ENCODE assay signal across 15 cellular contexts in the genomic region with DNA sequence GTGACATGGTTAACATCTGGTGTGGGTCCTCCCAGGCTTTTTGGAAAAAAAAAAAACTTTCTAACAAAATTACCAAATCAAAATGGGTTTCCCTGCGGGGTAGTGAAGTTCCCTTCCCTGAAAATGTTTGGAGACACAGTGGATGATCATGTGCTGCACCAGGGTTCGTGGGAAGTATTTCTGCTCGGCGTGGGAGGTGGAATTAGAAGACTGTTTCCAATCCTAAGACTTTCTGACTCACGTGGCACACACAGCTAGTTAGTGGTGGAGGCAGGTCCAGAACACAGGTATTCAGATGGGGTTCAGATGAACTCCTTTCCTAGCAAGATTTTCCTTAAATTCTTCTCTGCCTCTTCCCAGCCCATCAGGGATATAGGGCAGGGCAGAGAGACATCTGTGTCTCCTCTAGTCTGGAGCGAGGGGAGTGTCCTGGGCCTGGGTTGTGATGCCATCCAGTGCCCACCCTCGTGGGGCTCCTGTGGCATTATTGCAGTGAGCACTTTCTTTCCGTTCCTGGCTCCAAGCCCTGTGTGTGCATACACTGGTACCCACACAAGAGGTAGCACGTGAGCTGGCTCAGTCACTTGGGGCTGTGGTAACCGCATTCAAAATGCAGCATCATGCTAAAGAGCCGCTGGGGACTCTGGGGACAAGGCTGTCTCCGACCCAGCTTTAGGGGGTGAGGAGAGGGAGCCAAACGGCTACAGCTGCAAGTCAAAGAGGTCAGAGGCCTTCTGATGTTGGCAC. TPM values are rescaled to one million over a fixed set of nuclear protein-coding genes. Genes with fewer than 3 reads are reported as not detected.
DNase-seq lines count a peak whose midpoint lies in the region; TF ChIP-seq lines count a peak whose summit lies in the region.
"Had no signal": no experiment of that assay in that cellular context is flagged by ENCODE, and none has a peak within 500 bp of the region (broad histone marks: within the 10 kb centered on the region; RNA-seq: fewer than 3 reads in every experiment).

No MANE protein-coding gene starts in this region.

- peaks cover 0 to 3% (median 1%) of the 10 kb centered on the region in 4 donors for H3K4me1 Mint-ChIP-seq in CD4-positive, alpha-beta memory T cell

- H3K9me3 Mint-ChIP-seq in CD4-positive, alpha-beta memory T cell, result no peaks in the 10 kb centered on the region

- H3K9me3 ChIP-seq in GM23248 (ENCODE audit: low read depth) (no peaks in the 10 kb centered on the region), SU-DHL-6 (ENCODE audit: insufficient read depth, low read length) (no peaks in the 10 kb centered on the region)
- H3K9me3 ChIP-seq in CD4-positive, alpha-beta memory T cell (ENCODE audit: control insufficient read depth in 1 of 2, low read length in 2 of 2), result no peaks in the 10 kb centered on the region
- H3K9me3 ChIP-seq: left lung had no signal

- H3K9me2 ChIP-seq in GM23248 (ENCODE audit: insufficient read depth) (no peaks in the 10 kb centered on the region), SU-DHL-6 (replicated peaks; ENCODE audit: insufficient read depth, low read length) (no peaks in the 10 kb centered on the region)

- TF ChIP-seq CTCF in GM06990 (IDR thresholded peaks at IDR 0.05; ENCODE audit: insufficient read depth, low read length, poor library complexity, severe bottlenecking) (peak; percentile 14), SU-DHL-6 (IDR thresholded peaks at IDR 0.05; ENCODE audit: insufficient read depth, low read length, poor library complexity, severe bottlenecking) (no peak), foreskin fibroblast (IDR thresholded peaks at IDR 0.05; ENCODE audit: low read depth, low read length) (no peak)

- in situ Hi-C loops in GM23248 (cut with MboI), result no loop called here

- POLR2A ChIA-PET in CD4-positive, alpha-beta memory T cell (lab: Charles Lee; ENCODE audit: partially characterized antibody), result no interaction called here

- H3K27me3 Mint-ChIP-seq in CD4-positive, alpha-beta memory T cell, result no peaks in the 10 kb centered on the region
- H3K27me3 Mint-ChIP-seq: CD4-positive, CD25-positive, alpha-beta regulatory T cell had no signal

- CTCF ChIA-PET in CD4-positive, alpha-beta memory T cell (lab: Charles Lee; ENCODE audit: partially characterized antibody), result interaction anchor here (1.4 to 1.5 kb wide), 2 partner anchors 30 to 34 kb away, joined by 3 to 4 read pairs; no protein-coding TSS in a partner anchor

- no peak overlapping the region for H3K4me3 Mint-ChIP-seq in CD4-positive, alpha-beta memory T cell
- H3K4me3 Mint-ChIP-seq: CD4-positive, CD25-positive, alpha-beta regulatory T cell had no signal

- no peak overlapping the region for H3K9ac ChIP-seq in GM23248
- H3K9ac ChIP-seq in SU-DHL-6 (ENCODE audit: low read length), result peak overlapping the region; percentile 15; the same call in 1 of the 2 replicates

- H3K79me2 ChIP-seq in GM23248 (ENCODE audit: insufficient read depth), result peaks cover 3% of the 10 kb centered on the region; the same call in 1 of the 2 replicates
- no peaks in the 10 kb centered on the region for H3K79me2 ChIP-seq in SU-DHL-6 (ENCODE audit: insufficient read depth, low read length)

- H3K4me3 ChIP-seq in GM06990 (replicated peaks; ENCODE audit: low read depth, low read length), result no peak overlapping the region
- no peak overlapping the region for H3K4me3 ChIP-seq in GM23248
- H3K4me3 ChIP-seq in SU-DHL-6 (ENCODE audit: insufficient read depth, low read length, poor library complexity, severe bottlenecking), result no peak overlapping the region
- H3K4me3 ChIP-seq in foreskin fibroblast (ENCODE audit: low read depth in 1 of 2, low read length in 2 of 2), result no peak overlapping the region
- no peak overlapping the region for H3K4me3 ChIP-seq in CD4-positive, alpha-beta memory T cell (ENCODE audit: low read length in 2 of 2)
- H3K4me3 ChIP-seq: left lung had no signal

- H3K36me3 ChIP-seq in GM06990 (ENCODE audit: control insufficient read depth, insufficient read depth, low read length) (no peaks in the 10 kb centered on the region), GM23248 (ENCODE audit: low read depth) (peaks cover 2% of the 10 kb centered on the region; the same call in 1 of the 2 replicates), SU-DHL-6 (ENCODE audit: low read length) (no peaks in the 10 kb centered on the region)
- no peaks in the 10 kb centered on the region for H3K36me3 ChIP-seq in CD4-positive, alpha-beta memory T cell (ENCODE audit: insufficient read depth, low read length)

- peaks cover 5 to 9% of the 10 kb centered on the region in 2 donors for H3K36me3 Mint-ChIP-seq in CD4-positive, alpha-beta memory T cell

- DNase-seq in GM06990 (ENCODE audit: extremely low read depth, insufficient read length) (no peak), GM23248 (peak; percentile 52), putamen (ENCODE audit: low spot score) (peak; percentile 53), foreskin fibroblast (no peak), T-helper 1 cell (no peak)
- DNase-seq in CD4-positive, alpha-beta memory T cell, result no peak
- DNase-seq: activated CD4-positive, CD25-positive, alpha-beta regulatory T cell treated with anti-CD3 and anti-CD28 coated beads, Interleukin-2, amount 50 U/mL, for 72 hours; activated T-cell treated with anti-CD3 and anti-CD28 coated beads for 4 hours; amniotic stem cell; CD4-positive, CD25-positive, alpha-beta regulatory T cell; hippocampal formation; left lung; NCI-H187; NCI-H526 treated with DMSO at 0.1 percent for 48 hours had no signal

- H3K27ac ChIP-seq in GM23248, result peak overlapping the region; percentile 94; the same call in 1 of the 2 replicates
- 0 out of 2 replicates have a peak overlapping the region, but pooled peaks have one; percentile 14 for H3K27ac ChIP-seq in SU-DHL-6 (ENCODE audit: low read depth, low read length)
- no peak overlapping the region for H3K27ac ChIP-seq in CD4-positive, alpha-beta memory T cell (ENCODE audit: low read depth, low read length)
- H3K27ac ChIP-seq: left lung had no signal

- intact Hi-C loops in CD4-positive, alpha-beta memory T cell (cut with micrococcal nuclease), result no loop called here

- H4K20me1 ChIP-seq in GM23248 (ENCODE audit: insufficient read depth) (no peaks in the 10 kb centered on the region), SU-DHL-6 (ENCODE audit: low read depth, low read length) (no peaks in the 10 kb centered on the region)

- H3K27ac Mint-ChIP-seq in CD4-positive, alpha-beta memory T cell, result peak overlapping the region in 1 of 7 donors; percentile 12

- WGBS in GM23248 (ENCODE audit: low coverage in 1 of 2, low lambda C conversion rate in 2 of 2, missing lambda C conversion rate in 2 of 2), 2 experiments, result 73% methylated on average over 13 of the region's 13 CpGs

- H3K4me1 ChIP-seq in GM23248 (ENCODE audit: insufficient read depth), result peaks cover 44% of the 10 kb centered on the region
- H3K4me1 ChIP-seq in CD4-positive, alpha-beta memory T cell (ENCODE audit: insufficient read depth, low read length), result no peaks in the 10 kb centered on the region

- H3F3A ChIP-seq in GM23248 (ENCODE audit: insufficient read depth), result peaks cover 44% of the 10 kb centered on the region
- 0 out of 2 replicates have a peak, but pooled peaks cover 2% of the 10 kb centered on the region for H3F3A ChIP-seq in SU-DHL-6 (ENCODE audit: insufficient read depth)

- H3K4me2 ChIP-seq in GM23248 (ENCODE audit: unreplicated experiment) (peak overlapping the region; percentile 61), SU-DHL-6 (ENCODE audit: low read depth, low read length, poor library complexity, severe bottlenecking) (peak overlapping the region; percentile 4)

- H2AFZ ChIP-seq in GM23248 (no peak overlapping the region), SU-DHL-6 (ENCODE audit: low read depth, low read length, severe bottlenecking) (no peak overlapping the region)

- H3K27me3 ChIP-seq in GM06990 (replicated peaks; ENCODE audit: control insufficient read depth, insufficient read depth, low read length) (no peaks in the 10 kb centered on the region), GM23248 (replicated peaks; ENCODE audit: insufficient read depth) (no peaks in the 10 kb centered on the region), SU-DHL-6 (ENCODE audit: low read length) (no peaks in the 10 kb centered on the region)
- H3K27me3 ChIP-seq in CD4-positive, alpha-beta memory T cell (ENCODE audit: insufficient read depth, low read length), result no peaks in the 10 kb centered on the region
- H3K27me3 ChIP-seq: left lung had no signal

RNA-seq across cellular contexts. Expression of a gene that starts 27.5 kb away (rescaled TPM):
- 12.1 and 29.3 TPM in 2 replicates for total RNA-seq in GM23248 (2014; rRNA removed; shearing (Covaris generic))
- 8.0 and 8.9 TPM in 2 replicates for polyA plus RNA-seq in GM23248 (2016; fragmentation: Nextera tagmentation; extraction: Ambion mirVana)
- 10 to 100 TPM; 11.9 to 13.4 TPM for total RNA-seq in CD4-positive, alpha-beta memory T cell
- 1 to 10 TPM; 2.3 to 3.0 TPM for polyA plus RNA-seq in CD4-positive, alpha-beta memory T cell

Comparison
In these comparisons a context has a peak if more than half of its experiments do, and no peak if none do; other contexts are left out.
1. DNase-seq: peak in GM23248 (single experiment) and putamen (single experiment); none in GM06990 (single experiment), foreskin fibroblast (0 of 2), T-helper 1 cell (0 of 5) and CD4-positive, alpha-beta memory T cell (0 of 5).